Comparison of ENCODE assay signal across 8 cellular contexts in the genomic region with DNA sequence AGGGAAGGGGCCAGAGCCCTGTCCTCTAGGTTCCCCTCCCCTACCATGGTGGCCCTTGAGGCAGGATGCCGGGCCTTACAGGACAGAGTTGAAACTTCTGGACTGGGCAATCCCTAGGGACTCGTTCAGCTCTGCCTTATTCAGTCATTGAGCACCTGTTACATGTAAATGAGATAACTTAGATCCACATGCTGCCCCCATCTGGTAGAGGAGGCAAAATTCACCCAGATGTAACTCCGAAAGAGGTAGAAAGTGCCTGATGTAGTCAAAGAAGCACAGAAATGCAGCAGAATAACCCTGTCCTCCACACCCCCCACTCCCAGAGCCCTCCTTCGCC. TPM values are rescaled to one million over a fixed set of nuclear protein-coding genes. Genes with fewer than 3 reads are reported as not detected.
A peak's percentile ranks its signal among the peaks of the same experiment; 100 is the strongest.
DNase-seq lines count a peak whose midpoint lies in the region; ATAC-seq and TF ChIP-seq lines count a peak whose summit lies in the region.

No MANE protein-coding gene starts in this region.

- no peak for TF ChIP-seq POLR2A in transverse colon (IDR thresholded peaks at IDR 0.05)

- no peaks in the 10 kb centered on the region for H3K27me3 ChIP-seq in muscle layer of duodenum (ENCODE audit: low read depth, low read length)
- H3K27me3 ChIP-seq in transverse colon: peaks cover 49% of the 10 kb centered on the region

- peaks cover 53% of the 10 kb centered on the region for H3K27me3 Mint-ChIP-seq in activated CD8-positive, alpha-beta T cell treated with anti-CD3 and anti-CD28 coated beads for 36 hours

- H3K9me3 Mint-ChIP-seq in activated CD8-positive, alpha-beta T cell treated with anti-CD3 and anti-CD28 coated beads for 36 hours: peaks cover 9% of the 10 kb centered on the region

- H3K27ac ChIP-seq in muscle layer of duodenum (ENCODE audit: low read length): no peak overlapping the region
- H3K27ac ChIP-seq in transverse colon: peak overlapping the region; percentile 24 to 68 (median 46)

- POLR2A ChIA-PET in activated CD8-positive, alpha-beta T cell treated with anti-CD3 and anti-CD28 coated beads for 36 hours (lab: Charles Lee): no interaction called here

- peak; percentile 69 for ATAC-seq in GM19397 (IDR thresholded peaks at IDR 0.05; ENCODE audit: unreplicated experiment)
- ATAC-seq in HG03565 (IDR thresholded peaks at IDR 0.05; ENCODE audit: unreplicated experiment): peak; percentile 62
- ATAC-seq in activated CD8-positive, alpha-beta T cell treated with anti-CD3 and anti-CD28 coated beads for 36 hours: peak; percentile 83
- peak; percentile 80 for ATAC-seq in esophagus mucosa

- H3K4me3 ChIP-seq in muscle layer of duodenum (ENCODE audit: low read depth in 1 of 2, low read length in 2 of 2): peak overlapping the region; percentile 73 to 78
- H3K4me3 ChIP-seq in transverse colon: peak overlapping the region in 2 of 4 donors; percentile 48 to 59

- peaks cover 4% of the 10 kb centered on the region for H3K36me3 Mint-ChIP-seq in activated CD8-positive, alpha-beta T cell treated with anti-CD3 and anti-CD28 coated beads for 36 hours (ENCODE audit: low read depth)

- H3K4me3 Mint-ChIP-seq in activated CD8-positive, alpha-beta T cell treated with anti-CD3 and anti-CD28 coated beads for 36 hours: peak overlapping the region; percentile 23

- TF ChIP-seq EP300 in transverse colon (IDR thresholded peaks at IDR 0.05; ENCODE audit: low read depth): no peak

- H3K4me1 Mint-ChIP-seq in activated CD8-positive, alpha-beta T cell treated with anti-CD3 and anti-CD28 coated beads for 36 hours (ENCODE audit: low read depth): peaks cover 18% of the 10 kb centered on the region

- H3K9me3 ChIP-seq in muscle layer of duodenum (ENCODE audit: control insufficient read depth in 1 of 2, low read length in 2 of 2) (peaks cover 0 to 5% of the 10 kb centered on the region in 2 donors), transverse colon (no peaks in the 10 kb centered on the region)

- DNase-seq in COR-L47 (lab: John Stamatoyannopoulos, UW) (peak; percentile 80), NCI-H460 (ENCODE audit: extremely low read depth, low read depth) (peak; percentile 71), transverse colon (peak; percentile 49)
- DNase-seq in activated CD8-positive, alpha-beta T cell treated with anti-CD3 and anti-CD28 coated beads for 36 hours: peak; percentile 72

- 0 to 5% methylated on average over 1 to 4 of the region's 4 CpGs for WGBS in transverse colon (ENCODE audit: low coverage in 1 of 2), 2 donors

- TF ChIP-seq CTCF in activated CD8-positive, alpha-beta T cell treated with anti-CD3 and anti-CD28 coated beads for 36 hours (IDR thresholded peaks at IDR 0.05): peak; percentile 66
- TF ChIP-seq CTCF in transverse colon (IDR thresholded peaks at IDR 0.05): peak; percentile 51 to 62 (median 56)

- H3K36me3 ChIP-seq in muscle layer of duodenum (ENCODE audit: control insufficient read depth in 1 of 2, insufficient read depth in 2 of 2, low read length in 2 of 2): no peaks in the 10 kb centered on the region
- no peaks in the 10 kb centered on the region for H3K36me3 ChIP-seq in transverse colon

- H3K27ac Mint-ChIP-seq in activated CD8-positive, alpha-beta T cell treated with anti-CD3 and anti-CD28 coated beads for 36 hours: no peak overlapping the region

- in situ Hi-C loops in transverse colon (cut with MboI; ENCODE audit: low pct_ligation_motif_present in 1 of 4, low pct_unique_long_range_greater_than_20kb in 1 of 4, low sequenced_read_pairs in 3 of 4): no loop called here

- H3K4me1 ChIP-seq in muscle layer of duodenum (ENCODE audit: control insufficient read depth in 1 of 2, insufficient read depth in 2 of 2, low read length in 2 of 2) (peaks cover 0 to 15% of the 10 kb centered on the region in 2 donors), transverse colon (peaks cover 13 to 25% (median 20%) of the 10 kb centered on the region in 4 donors)

- intact Hi-C loops in activated CD8-positive, alpha-beta T cell treated with anti-CD3 and anti-CD28 coated beads for 36 hours (cut with micrococcal nuclease): loop anchor here (2.0 kb wide), 1 partner anchor 51 kb away; no protein-coding TSS in a partner anchor
- intact Hi-C loops in transverse colon (cut with DNase I; ENCODE audit: low total_unique reads): no loop called here

- CTCF ChIA-PET in activated CD8-positive, alpha-beta T cell treated with anti-CD3 and anti-CD28 coated beads for 36 hours (lab: Charles Lee): interaction anchor here (0.8 to 2.8 kb wide), 13 partner anchors 9 to 106 kb away, joined by 3 to 9 read pairs (median 4); no protein-coding TSS in a partner anchor

RNA-seq across cellular contexts. Expression of a gene that starts 1.5 kb away (rescaled TPM):
- not detected in 2 replicates for total RNA-seq in NCI-H460 (2014; rRNA removed; shearing (Covaris generic))
- not detected in 2 replicates for polyA plus RNA-seq in NCI-H460 (2014; cell fraction: nucleus; rRNA removed)
- not detected for total RNA-seq in activated CD8-positive, alpha-beta T cell treated with anti-CD3 and anti-CD28 coated beads for 36 hours
- total RNA-seq in esophagus mucosa (7.1 TPM), transverse colon (10 to 100 TPM in 1 of 4 donors, 1 to 10 TPM in 2, not detected in 1; 1.9 to 37.8 (median 3.5) TPM)
